Comparison of ENCODE assay signal across 8 cellular contexts in genomic region chr21:41121785-41122415, GRCh38. TPM values are rescaled to one million over a fixed set of nuclear protein-coding genes. Genes with fewer than 3 reads are reported as not detected.
DNase-seq lines count a peak whose midpoint lies in the region; ATAC-seq and TF ChIP-seq lines count a peak whose summit lies in the region.

No MANE protein-coding gene starts in this region.

- DNase-seq in CD8-positive, alpha-beta T cell: peak in 4 of 7 experiments; percentile 13 to 40 (median 26)
- DNase-seq in HFFc6 (peak; percentile 44), NCI-H748 treated with DMSO at 0.1 percent for 48 hours (lab: John Stamatoyannopoulos, UW) (peak; percentile 58), fibroblast of the conjunctiva (ENCODE audit: low read depth) (peak; percentile 49), neuronal stem cell (ENCODE audit: low spot score) (peak; percentile 78), tibial artery (peak; percentile 92 to 94)
- peak; percentile 29 for DNase-seq in activated CD8-positive, alpha-beta memory T cell treated with anti-CD3 and anti-CD28 coated beads, Interleukin-2, amount 50 U/mL, for 4 hours

- H3K4ac ChIP-seq in neuronal stem cell (ENCODE audit: low read length): no peak overlapping the region

- H3K4me3 ChIP-seq in CD8-positive, alpha-beta T cell (ENCODE audit: low read depth, low read length): no peak overlapping the region
- H3K4me3 ChIP-seq in neuronal stem cell (ENCODE audit: low read length in 2 of 2) (no peak overlapping the region), tibial artery (no peak overlapping the region)

- H3K14ac ChIP-seq in neuronal stem cell (ENCODE audit: low read length): no peak overlapping the region

- H4K91ac ChIP-seq in neuronal stem cell (ENCODE audit: low read depth, low read length, poor library complexity): no peak overlapping the region

- H3K4me1 Mint-ChIP-seq in CD8-positive, alpha-beta T cell (ENCODE audit: low read depth): no peaks in the 10 kb centered on the region
- peaks cover 5% of the 10 kb centered on the region for H3K4me1 Mint-ChIP-seq in HFFc6 (ENCODE audit: low read depth)

- no peaks in the 10 kb centered on the region for H3K79me1 ChIP-seq in neuronal stem cell (ENCODE audit: low read depth, low read length)

- no peak overlapping the region for H2BK12ac ChIP-seq in neuronal stem cell (ENCODE audit: low read length)

- intact Hi-C loops in CD8-positive, alpha-beta T cell (cut with DNase I, micrococcal nuclease): no loop called here
- intact Hi-C loops in tibial artery (cut with DNase I; ENCODE audit: low total_unique reads): loop anchor here (5.0 kb wide), 1 partner anchor 340 kb away; no protein-coding TSS in a partner anchor

- no peak overlapping the region for H2BK5ac ChIP-seq in neuronal stem cell (ENCODE audit: low read length)

- no peak overlapping the region for H3K4me3 Mint-ChIP-seq in CD8-positive, alpha-beta T cell
- no peak overlapping the region for H3K4me3 Mint-ChIP-seq in HFFc6

- ATAC-seq in CD8-positive, alpha-beta T cell: no peak
- no peak for ATAC-seq in HG02870 (IDR thresholded peaks at IDR 0.05; ENCODE audit: unreplicated experiment)

- H3K27me3 Mint-ChIP-seq in CD8-positive, alpha-beta T cell (ENCODE audit: low read depth): peaks cover 8% of the 10 kb centered on the region
- peaks cover 7% of the 10 kb centered on the region; the same call in 1 of the 2 replicates for H3K27me3 Mint-ChIP-seq in HFFc6 (ENCODE audit: insufficient read depth)

- POLR2A ChIA-PET in CD8-positive, alpha-beta T cell (lab: Charles Lee): no interaction called here

- H3K27me3 ChIP-seq in CD8-positive, alpha-beta T cell (ENCODE audit: insufficient read depth, low read length): no peaks in the 10 kb centered on the region
- H3K27me3 ChIP-seq in neuronal stem cell (ENCODE audit: control insufficient read depth in 3 of 3, insufficient read depth in 3 of 3, low read depth in 1 of 3, low read length in 3 of 3): no peaks in the 10 kb centered on the region
- H3K27me3 ChIP-seq in tibial artery: peaks cover 0 to 7% of the 10 kb centered on the region in 2 donors

- H4K8ac ChIP-seq in neuronal stem cell (ENCODE audit: low read depth, low read length): no peak overlapping the region

- no peak overlapping the region for H2BK120ac ChIP-seq in neuronal stem cell (ENCODE audit: low read depth, low read length)

- no peaks in the 10 kb centered on the region for H3K9me3 ChIP-seq in CD8-positive, alpha-beta T cell (ENCODE audit: low read length)
- no peaks in the 10 kb centered on the region for H3K9me3 ChIP-seq in neuronal stem cell (replicated peaks in 1 of 2; ENCODE audit: control insufficient read depth in 2 of 2, insufficient read depth in 1 of 2, low read depth in 1 of 2, low read length in 2 of 2)
- no peaks in the 10 kb centered on the region for H3K9me3 ChIP-seq in tibial artery

- no peak overlapping the region for H3K18ac ChIP-seq in neuronal stem cell (ENCODE audit: low read length)

- CTCF ChIA-PET in CD8-positive, alpha-beta T cell (lab: Charles Lee): interaction anchor here (2.9 kb wide), 1 partner anchor 12 kb away, joined by 9 read pairs; no protein-coding TSS in a partner anchor

- no peak overlapping the region for H3K27ac Mint-ChIP-seq in CD8-positive, alpha-beta T cell
- no peak overlapping the region for H3K27ac Mint-ChIP-seq in HFFc6

- no CpG with 5 or more reads among the region's 19 CpGs for WGBS in neuronal stem cell (ENCODE audit: extremely low coverage in 2 of 2, insufficient read length in 2 of 2, insufficient replicate concordance in 1 of 2), 2 donors

- no peak overlapping the region for H2BK15ac ChIP-seq in neuronal stem cell (ENCODE audit: low read length)

- no peaks in the 10 kb centered on the region for H3K9me3 Mint-ChIP-seq in CD8-positive, alpha-beta T cell
- H3K9me3 Mint-ChIP-seq in HFFc6: peaks cover 8% of the 10 kb centered on the region

- no peaks in the 10 kb centered on the region for H3K36me3 ChIP-seq in CD8-positive, alpha-beta T cell (ENCODE audit: insufficient read depth, low read length)
- no peaks in the 10 kb centered on the region for H3K36me3 ChIP-seq in neuronal stem cell (replicated peaks in 1 of 2; ENCODE audit: control insufficient read depth in 2 of 2, insufficient read depth in 2 of 2, low read length in 2 of 2)
- H3K36me3 ChIP-seq in tibial artery: no peaks in the 10 kb centered on the region

- H2AFZ ChIP-seq in neuronal stem cell (ENCODE audit: low read length): no peak overlapping the region

- no peak overlapping the region for H3K9ac ChIP-seq in neuronal stem cell (ENCODE audit: low read depth, low read length, poor library complexity)

- no peak overlapping the region for H3K4me2 ChIP-seq in neuronal stem cell (ENCODE audit: insufficient read depth, low read length, poor library complexity, severe bottlenecking)

- no peak overlapping the region for H3K23ac ChIP-seq in neuronal stem cell (ENCODE audit: low read depth, low read length, poor library complexity)

- no peaks in the 10 kb centered on the region for H3K4me1 ChIP-seq in CD8-positive, alpha-beta T cell (ENCODE audit: insufficient read depth, low read length)
- H3K4me1 ChIP-seq in neuronal stem cell (ENCODE audit: control insufficient read depth in 2 of 2, insufficient read depth in 1 of 2, low read depth in 1 of 2, low read length in 2 of 2) (no peaks in the 10 kb centered on the region), tibial artery (peaks cover 0 to 19% (median 6%) of the 10 kb centered on the region in 4 donors)

- TF ChIP-seq CTCF in CD8-positive, alpha-beta T cell (IDR thresholded peaks at IDR 0.05): peak; percentile 36
- TF ChIP-seq CTCF in HFFc6 (IDR thresholded peaks at IDR 0.05): peak; percentile 82
- peak; percentile 85 to 97 for TF ChIP-seq CTCF in tibial artery (IDR thresholded peaks at IDR 0.05)

- H3K27ac ChIP-seq in CD8-positive, alpha-beta T cell (ENCODE audit: low read depth, low read length): no peak overlapping the region
- no peak overlapping the region for H3K27ac ChIP-seq in neuronal stem cell (replicated peaks; ENCODE audit: low read length)
- H3K27ac ChIP-seq in tibial artery: no peak overlapping the region

- H3K36me3 Mint-ChIP-seq in CD8-positive, alpha-beta T cell: no peaks in the 10 kb centered on the region
- H3K36me3 Mint-ChIP-seq in HFFc6 (ENCODE audit: low read depth): no peaks in the 10 kb centered on the region

- H2AK5ac ChIP-seq in neuronal stem cell (ENCODE audit: low read depth, low read length): no peak overlapping the region

RNA-seq across cellular contexts. Expression of gene BACE2, which starts 46.1 kb away (rescaled TPM):
- 1 to 10 TPM in 1 of 2 experiments, under 1 TPM in 1; 0.75 to 1.1 TPM for total RNA-seq in CD8-positive, alpha-beta T cell
- total RNA-seq in HFFc6 (2021; fragmentation: NEBNext Ultra II Directional; extraction: Animal tissue kit (Norgen Biotek cat#: 25700)): 10 to 100 TPM in 1 of 6 experiments, 1 to 10 TPM in 5; 2.8 to 13.2 (median 3.8) TPM
- 1.4 TPM for polyA plus RNA-seq in neuronal stem cell (2013, experiment 1 of 2)
- polyA plus RNA-seq in neuronal stem cell (2013, experiment 2 of 2): 1.5 TPM

Comparison
In these comparisons a context has a peak if more than half of its experiments do, and no peak if none do; other contexts are left out.
1. DNase-seq: peak in every context shown above with its lines; median percentile 93 in tibial artery; 78 in neuronal stem cell; 58 in NCI-H748 treated with DMSO at 0.1 percent for 48 hours; 49 in fibroblast of the conjunctiva; 44 in HFFc6; 29 in activated CD8-positive, alpha-beta memory T cell treated with anti-CD3 and anti-CD28 coated beads, Interleukin-2, amount 50 U/mL, for 4 hours; 26 in CD8-positive, alpha-beta T cell.
2. CTCF ChIP-seq: peak in every context shown above with its lines; median percentile 91 in tibial artery; 82 in HFFc6; 36 in CD8-positive, alpha-beta T cell.